In genomic region chr6:170378502-170378901, GRCh38 we compare ENCODE assay signal across 18 cellular contexts.
DNase-seq lines count a peak whose midpoint lies in the region; ATAC-seq lines count a peak whose summit lies in the region.
"Had no signal": no experiment of that assay in that cellular context is flagged by ENCODE, and none has a peak within 500 bp of the region (broad histone marks: within the 10 kb centered on the region; RNA-seq: fewer than 3 reads in every experiment).

No MANE protein-coding gene starts in this region.

- no peak overlapping the region for H3K4ac ChIP-seq in mesenchymal stem cell (ENCODE audit: low read depth in 1 of 2, low read length in 2 of 2)

- DNase-seq in stimulated activated CD8-positive, alpha-beta memory T cell treated with anti-CD3 and anti-CD28 coated beads, Interleukin-7, amount 100 ng/mL, for 48 hours (ENCODE audit: extremely low read depth in 1 of 2, low read depth in 1 of 2), result peak; percentile 1 to 15
- no peak for DNase-seq in stimulated activated CD8-positive, alpha-beta memory T cell treated with anti-CD3 and anti-CD28 coated beads, Interleukin-4, amount 100 ng/mL, for 48 hours
- peak; percentile 47 for DNase-seq in activated CD8-positive, alpha-beta T cell treated with anti-CD3 and anti-CD28 coated beads, Interleukin-2, amount 10 ng/mL, durations not matched to agents 7 days and 5 days
- no peak for DNase-seq in mesenchymal stem cell
- no peak for DNase-seq in NCI-H748 treated with DMSO at 0.1 percent for 48 hours (lab: John Stamatoyannopoulos, UW)
- DNase-seq: activated T-cell treated with anti-CD3 and anti-CD28 coated beads, Interleukin-2, amount 50 U/mL, for 4 hours; DMS153; foreskin melanocyte; kidney glomerular epithelial cell; MV-4-11; NCI-H2029 treated with DMSO at 0.1 percent for 48 hours; occipital lobe; substantia nigra had no signal

- H2BK12ac ChIP-seq in mesenchymal stem cell (ENCODE audit: low read length in 2 of 2), result no peak overlapping the region

- no peak overlapping the region for H3K23ac ChIP-seq in mesenchymal stem cell (ENCODE audit: low read length in 2 of 2)

- H3K4me3 Mint-ChIP-seq in activated CD8-positive, alpha-beta T cell treated with anti-CD3 and anti-CD28 coated beads, Interleukin-2, amount 10 ng/mL, durations not matched to agents 7 days and 5 days, result peak overlapping the region; percentile 41
- H3K4me3 Mint-ChIP-seq: activated T-cell treated with anti-CD3 and anti-CD28 coated beads, Interleukin-2, amount 50 U/mL, for 4 hours; GM23338 had no signal

- H3K18ac ChIP-seq in mesenchymal stem cell (ENCODE audit: low read depth in 1 of 2, low read length in 2 of 2), result no peak overlapping the region

- H3K27me3 Mint-ChIP-seq in activated CD8-positive, alpha-beta T cell treated with anti-CD3 and anti-CD28 coated beads, Interleukin-2, amount 10 ng/mL, durations not matched to agents 7 days and 5 days (ENCODE audit: low read depth), result no peaks in the 10 kb centered on the region

- POLR2A ChIA-PET in activated CD8-positive, alpha-beta T cell treated with anti-CD3 and anti-CD28 coated beads, Interleukin-2, amount 10 ng/mL, durations not matched to agents 7 days and 5 days (lab: Charles Lee), result no interaction called here

- H3K79me1 ChIP-seq in mesenchymal stem cell (replicated peaks; ENCODE audit: low read length, poor library complexity, severe bottlenecking), result peaks cover 12% of the 10 kb centered on the region

- H3K4me1 ChIP-seq in mesenchymal stem cell (ENCODE audit: control insufficient read depth, insufficient read depth, low read depth, low read length), result peaks cover 19% of the 10 kb centered on the region

- H2AK5ac ChIP-seq in mesenchymal stem cell (ENCODE audit: low read length, severe bottlenecking), result peak overlapping the region; percentile 51

- no peaks in the 10 kb centered on the region for H3K9me3 ChIP-seq in mesenchymal stem cell (ENCODE audit: control insufficient read depth, low read length)

- no peak overlapping the region for H2BK5ac ChIP-seq in mesenchymal stem cell (ENCODE audit: low read depth, low read length, poor library complexity, severe bottlenecking)

- H2BK120ac ChIP-seq in mesenchymal stem cell (ENCODE audit: low read depth, low read length), result no peak overlapping the region

- H3K14ac ChIP-seq in mesenchymal stem cell (ENCODE audit: low read length in 2 of 2), result no peak overlapping the region

- peak overlapping the region; percentile 86 for H3K27ac Mint-ChIP-seq in activated CD8-positive, alpha-beta T cell treated with anti-CD3 and anti-CD28 coated beads, Interleukin-2, amount 10 ng/mL, durations not matched to agents 7 days and 5 days
- H3K27ac Mint-ChIP-seq: GM23338 had no signal

- H3K36me3 Mint-ChIP-seq in activated CD8-positive, alpha-beta T cell treated with anti-CD3 and anti-CD28 coated beads, Interleukin-2, amount 10 ng/mL, durations not matched to agents 7 days and 5 days (ENCODE audit: low read depth), result peaks cover 14% of the 10 kb centered on the region

- H3K4me1 Mint-ChIP-seq in activated CD8-positive, alpha-beta T cell treated with anti-CD3 and anti-CD28 coated beads, Interleukin-2, amount 10 ng/mL, durations not matched to agents 7 days and 5 days (ENCODE audit: low read depth), result peaks cover 28% of the 10 kb centered on the region

- whole genome bisulfite sequencing in mesenchymal stem cell, result 91% methylated on average over 10 of the region's 10 CpGs

- CTCF ChIA-PET in activated CD8-positive, alpha-beta T cell treated with anti-CD3 and anti-CD28 coated beads, Interleukin-2, amount 10 ng/mL, durations not matched to agents 7 days and 5 days (lab: Charles Lee), result no interaction called here

- H3K36me3 ChIP-seq in mesenchymal stem cell (ENCODE audit: control insufficient read depth in 1 of 2, insufficient read depth in 2 of 2, low read depth in 1 of 2, low read length in 2 of 2), result peaks cover 11 to 34% of the 10 kb centered on the region in 2 experiments

- no peaks in the 10 kb centered on the region for H3K27me3 ChIP-seq in mesenchymal stem cell (ENCODE audit: control insufficient read depth in 1 of 2, insufficient read depth in 1 of 2, low read length in 2 of 2)

- H3K4me3 ChIP-seq in mesenchymal stem cell (ENCODE audit: insufficient read depth in 1 of 2, low read depth in 1 of 2, low read length in 2 of 2), result no peak overlapping the region
- H3K4me3 ChIP-seq: coronary artery, GM23338 had no signal

- no peak overlapping the region for H3K4me2 ChIP-seq in mesenchymal stem cell (ENCODE audit: low read length, poor library complexity, severe bottlenecking)
- H3K4me2 ChIP-seq: GM23338 had no signal

- ATAC-seq in activated CD8-positive, alpha-beta T cell treated with anti-CD3 and anti-CD28 coated beads, Interleukin-2, amount 10 ng/mL, durations not matched to agents 7 days and 5 days, result peak; percentile 68
- ATAC-seq in HG02763 (IDR thresholded peaks at IDR 0.05; ENCODE audit: unreplicated experiment) (no peak), GM19324 (IDR thresholded peaks at IDR 0.05; ENCODE audit: low FRiP score, unreplicated experiment) (no peak)
- ATAC-seq: GM23338 had no signal

- no peak overlapping the region for H4K8ac ChIP-seq in mesenchymal stem cell (ENCODE audit: low read length)

- no peak overlapping the region for H3K9ac ChIP-seq in mesenchymal stem cell (ENCODE audit: low read length)

- no peak overlapping the region for H2BK15ac ChIP-seq in mesenchymal stem cell (ENCODE audit: low read depth, poor library complexity, severe bottlenecking)

- no peak overlapping the region for H3K27ac ChIP-seq in mesenchymal stem cell (ENCODE audit: low read length, poor library complexity, severe bottlenecking)
- H3K27ac ChIP-seq: coronary artery, epithelial cell of prostate had no signal

- no peaks in the 10 kb centered on the region for H3K9me3 Mint-ChIP-seq in activated CD8-positive, alpha-beta T cell treated with anti-CD3 and anti-CD28 coated beads, Interleukin-2, amount 10 ng/mL, durations not matched to agents 7 days and 5 days (ENCODE audit: insufficient read depth)
- H3K9me3 Mint-ChIP-seq: activated T-cell treated with anti-CD3 and anti-CD28 coated beads, Interleukin-2, amount 50 U/mL, for 4 hours; GM23338 had no signal

- H4K91ac ChIP-seq in mesenchymal stem cell (ENCODE audit: low read length), result no peak overlapping the region

- H2AFZ ChIP-seq in mesenchymal stem cell (ENCODE audit: low read depth, low read length), result no peak overlapping the region
- H2AFZ ChIP-seq: GM23338 had no signal

Comparison
In these comparisons a context has a peak if more than half of its experiments do, and no peak if none do; other contexts are left out.
1. DNase-seq: peak in stimulated activated CD8-positive, alpha-beta memory T cell treated with anti-CD3 and anti-CD28 coated beads, Interleukin-7, amount 100 ng/mL, for 48 hours (2 of 2) and activated CD8-positive, alpha-beta T cell treated with anti-CD3 and anti-CD28 coated beads, Interleukin-2, amount 10 ng/mL, durations not matched to agents 7 days and 5 days (single experiment); none in stimulated activated CD8-positive, alpha-beta memory T cell treated with anti-CD3 and anti-CD28 coated beads, Interleukin-4, amount 100 ng/mL, for 48 hours (single experiment), mesenchymal stem cell (single experiment) and NCI-H748 treated with DMSO at 0.1 percent for 48 hours (single experiment).